ENCODE assay signal across 2 cellular contexts in genomic region chr1:187096689-187097088, GRCh38.
TF ChIP-seq lines count a peak whose summit lies in the region.

No MANE protein-coding gene starts in this region.

TF ChIP-seq in SK-N-SH treated with all-trans-retinoic acid at 6 μM for 48 hours, 23 proteins besides CTCF, POLR2A, EP300 and RAD21 (continued from another document):
- TF ChIP-seq TSHZ2 (CRISPR knock-in tag; IDR thresholded peaks at IDR 0.05) (no peak), ZNF70 (CRISPR knock-in tag; IDR thresholded peaks at IDR 0.05) (no peak)

TF ChIP-seq in SK-N-SH, 30 proteins besides CTCF, POLR2A, EP300 and RAD21 (continued from another document):
- TF ChIP-seq REST (IDR thresholded peaks at IDR 0.05; ENCODE audit: low read depth, low read length) (no peak), FOSL2 (IDR thresholded peaks at IDR 0.05; ENCODE audit: borderline replicate concordance, low read depth) (no peak), JUND (IDR thresholded peaks at IDR 0.05) (no peak), IRF3 (IDR thresholded peaks at IDR 0.05; ENCODE audit: low read depth, low read length) (no peak), GATA2 (CRISPR knock-in tag; IDR thresholded peaks at IDR 0.05) (no peak), POLR2AphosphoS5 (IDR thresholded peaks at IDR 0.05; ENCODE audit: low read depth, low read length) (no peak)
